Comparison of ENCODE assay signal across 1 cellular context in the genomic region with DNA sequence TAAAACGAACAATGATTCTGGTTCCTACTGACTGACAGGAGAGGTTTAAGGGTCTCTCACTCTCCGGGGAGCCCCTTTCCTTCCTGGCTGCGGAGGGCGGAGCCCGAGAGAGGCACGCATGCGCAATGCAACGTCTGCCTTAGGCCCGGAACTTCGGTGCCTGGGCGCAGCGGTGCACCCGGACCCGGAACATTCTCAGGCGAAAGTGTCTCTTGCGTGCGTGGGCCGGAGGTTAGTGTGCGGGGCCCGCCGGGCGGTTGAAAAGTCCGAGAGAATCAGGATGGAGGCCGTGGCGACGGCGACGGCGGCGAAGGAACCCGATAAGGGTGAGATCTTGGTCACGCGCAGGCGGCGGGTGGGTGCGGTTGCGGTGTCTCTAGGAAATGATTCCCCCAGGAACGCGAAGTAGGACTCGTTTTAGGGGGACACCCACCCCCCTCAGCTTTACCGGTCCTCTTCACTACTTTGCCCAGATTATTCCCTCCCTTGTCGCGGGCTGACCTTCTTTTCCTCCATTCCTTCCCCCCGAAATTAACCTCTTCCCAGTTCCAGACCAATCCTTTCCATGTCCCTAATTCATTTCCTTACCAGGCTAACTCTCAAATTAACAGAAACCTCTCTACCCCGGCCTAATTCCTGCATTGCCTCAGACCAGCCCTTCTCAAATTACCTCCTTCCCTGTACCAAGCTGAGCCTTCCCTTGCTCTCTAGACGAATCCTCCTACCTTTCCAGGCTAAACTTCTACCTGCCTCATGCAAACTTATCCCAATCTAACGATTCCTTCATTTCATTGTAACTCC.
TF ChIP-seq lines count a peak whose summit lies in the region.

A gene (plus strand): TSS at position 142 of the 801 bp plus-strand sequence. CDS start 139 bp downstream, at position 281.

TF ChIP-seq in HEK293, 187 proteins besides CTCF, POLR2A, EP300 and RAD21 (continued from another document and continues in another):
- TF ChIP-seq, protein P1, sequence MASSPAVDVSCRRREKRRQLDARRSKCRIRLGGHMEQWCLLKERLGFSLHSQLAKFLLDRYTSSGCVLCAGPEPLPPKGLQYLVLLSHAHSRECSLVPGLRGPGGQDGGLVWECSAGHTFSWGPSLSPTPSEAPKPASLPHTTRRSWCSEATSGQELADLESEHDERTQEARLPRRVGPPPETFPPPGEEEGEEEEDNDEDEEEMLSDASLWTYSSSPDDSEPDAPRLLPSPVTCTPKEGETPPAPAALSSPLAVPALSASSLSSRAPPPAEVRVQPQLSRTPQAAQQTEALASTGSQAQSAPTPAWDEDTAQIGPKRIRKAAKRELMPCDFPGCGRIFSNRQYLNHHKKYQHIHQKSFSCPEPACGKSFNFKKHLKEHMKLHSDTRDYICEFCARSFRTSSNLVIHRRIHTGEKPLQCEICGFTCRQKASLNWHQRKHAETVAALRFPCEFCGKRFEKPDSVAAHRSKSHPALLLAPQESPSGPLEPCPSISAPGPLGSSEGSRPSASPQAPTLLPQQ (tag by site-specific recombination; IDR thresholded peaks at IDR 0.05) = peak; percentile 97
- TF ChIP-seq ZBTB7A (tag by site-specific recombination; IDR thresholded peaks at IDR 0.05; ENCODE audit: low read depth) = peak; percentile 95; the same call in 1 of the 2 replicates
- TF ChIP-seq PRDM1 (tag by site-specific recombination; IDR thresholded peaks at IDR 0.05) = peak; percentile 94
- TF ChIP-seq ZNF132 (tag by site-specific recombination; IDR thresholded peaks at IDR 0.05; ENCODE audit: borderline replicate concordance) = no peak
- TF ChIP-seq ZNF10 (tag by site-specific recombination; IDR thresholded peaks at IDR 0.05) = peak; percentile 94
- peak; percentile 93 for TF ChIP-seq ZNF366 (tag by site-specific recombination; conservative IDR thresholded peaks at IDR 0.05)
- TF ChIP-seq ZNF302 (tag by site-specific recombination; IDR thresholded peaks at IDR 0.05; ENCODE audit: low read depth) = no peak
- peak; percentile 28; the same call in 1 of the 2 replicates for TF ChIP-seq ZNF768 (tag by site-specific recombination; IDR thresholded peaks at IDR 0.05)
- peak; percentile 93 for TF ChIP-seq ZNF610 (tag by site-specific recombination; IDR thresholded peaks at IDR 0.05; ENCODE audit: borderline replicate concordance)
- TF ChIP-seq ZNF37A (tag by site-specific recombination; IDR thresholded peaks at IDR 0.05) = no peak
- TF ChIP-seq, protein P2, sequence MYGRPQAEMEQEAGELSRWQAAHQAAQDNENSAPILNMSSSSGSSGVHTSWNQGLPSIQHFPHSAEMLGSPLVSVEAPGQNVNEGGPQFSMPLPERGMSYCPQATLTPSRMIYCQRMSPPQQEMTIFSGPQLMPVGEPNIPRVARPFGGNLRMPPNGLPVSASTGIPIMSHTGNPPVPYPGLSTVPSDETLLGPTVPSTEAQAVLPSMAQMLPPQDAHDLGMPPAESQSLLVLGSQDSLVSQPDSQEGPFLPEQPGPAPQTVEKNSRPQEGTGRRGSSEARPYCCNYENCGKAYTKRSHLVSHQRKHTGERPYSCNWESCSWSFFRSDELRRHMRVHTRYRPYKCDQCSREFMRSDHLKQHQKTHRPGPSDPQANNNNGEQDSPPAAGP (tag by site-specific recombination; IDR thresholded peaks at IDR 0.05) = peak; percentile 98
- peak; percentile 88 for TF ChIP-seq ZNF843 (tag by site-specific recombination; IDR thresholded peaks at IDR 0.05)
- TF ChIP-seq GLIS1 (tag by site-specific recombination; IDR thresholded peaks at IDR 0.05) = peak; percentile 98
- TF ChIP-seq, protein P3, sequence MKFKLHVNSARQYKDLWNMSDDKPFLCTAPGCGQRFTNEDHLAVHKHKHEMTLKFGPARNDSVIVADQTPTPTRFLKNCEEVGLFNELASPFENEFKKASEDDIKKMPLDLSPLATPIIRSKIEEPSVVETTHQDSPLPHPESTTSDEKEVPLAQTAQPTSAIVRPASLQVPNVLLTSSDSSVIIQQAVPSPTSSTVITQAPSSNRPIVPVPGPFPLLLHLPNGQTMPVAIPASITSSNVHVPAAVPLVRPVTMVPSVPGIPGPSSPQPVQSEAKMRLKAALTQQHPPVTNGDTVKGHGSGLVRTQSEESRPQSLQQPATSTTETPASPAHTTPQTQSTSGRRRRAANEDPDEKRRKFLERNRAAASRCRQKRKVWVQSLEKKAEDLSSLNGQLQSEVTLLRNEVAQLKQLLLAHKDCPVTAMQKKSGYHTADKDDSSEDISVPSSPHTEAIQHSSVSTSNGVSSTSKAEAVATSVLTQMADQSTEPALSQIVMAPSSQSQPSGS (tag by site-specific recombination; IDR thresholded peaks at IDR 0.05; ENCODE audit: low read depth) = no peak
- peak; percentile 72 for TF ChIP-seq SCRT2 (tag by site-specific recombination; IDR thresholded peaks at IDR 0.05)
- TF ChIP-seq MEIS1 (CRISPR knock-in tag; IDR thresholded peaks at IDR 0.05; ENCODE audit: borderline replicate concordance) = no peak
- TF ChIP-seq, protein P4, sequence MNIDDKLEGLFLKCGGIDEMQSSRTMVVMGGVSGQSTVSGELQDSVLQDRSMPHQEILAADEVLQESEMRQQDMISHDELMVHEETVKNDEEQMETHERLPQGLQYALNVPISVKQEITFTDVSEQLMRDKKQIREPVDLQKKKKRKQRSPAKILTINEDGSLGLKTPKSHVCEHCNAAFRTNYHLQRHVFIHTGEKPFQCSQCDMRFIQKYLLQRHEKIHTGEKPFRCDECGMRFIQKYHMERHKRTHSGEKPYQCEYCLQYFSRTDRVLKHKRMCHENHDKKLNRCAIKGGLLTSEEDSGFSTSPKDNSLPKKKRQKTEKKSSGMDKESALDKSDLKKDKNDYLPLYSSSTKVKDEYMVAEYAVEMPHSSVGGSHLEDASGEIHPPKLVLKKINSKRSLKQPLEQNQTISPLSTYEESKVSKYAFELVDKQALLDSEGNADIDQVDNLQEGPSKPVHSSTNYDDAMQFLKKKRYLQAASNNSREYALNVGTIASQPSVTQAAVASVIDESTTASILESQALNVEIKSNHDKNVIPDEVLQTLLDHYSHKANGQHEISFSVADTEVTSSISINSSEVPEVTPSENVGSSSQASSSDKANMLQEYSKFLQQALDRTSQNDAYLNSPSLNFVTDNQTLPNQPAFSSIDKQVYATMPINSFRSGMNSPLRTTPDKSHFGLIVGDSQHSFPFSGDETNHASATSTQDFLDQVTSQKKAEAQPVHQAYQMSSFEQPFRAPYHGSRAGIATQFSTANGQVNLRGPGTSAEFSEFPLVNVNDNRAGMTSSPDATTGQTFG (tag by site-specific recombination; IDR thresholded peaks at IDR 0.05; ENCODE audit: borderline replicate concordance) = peak; percentile 92
- TF ChIP-seq, protein P5, sequence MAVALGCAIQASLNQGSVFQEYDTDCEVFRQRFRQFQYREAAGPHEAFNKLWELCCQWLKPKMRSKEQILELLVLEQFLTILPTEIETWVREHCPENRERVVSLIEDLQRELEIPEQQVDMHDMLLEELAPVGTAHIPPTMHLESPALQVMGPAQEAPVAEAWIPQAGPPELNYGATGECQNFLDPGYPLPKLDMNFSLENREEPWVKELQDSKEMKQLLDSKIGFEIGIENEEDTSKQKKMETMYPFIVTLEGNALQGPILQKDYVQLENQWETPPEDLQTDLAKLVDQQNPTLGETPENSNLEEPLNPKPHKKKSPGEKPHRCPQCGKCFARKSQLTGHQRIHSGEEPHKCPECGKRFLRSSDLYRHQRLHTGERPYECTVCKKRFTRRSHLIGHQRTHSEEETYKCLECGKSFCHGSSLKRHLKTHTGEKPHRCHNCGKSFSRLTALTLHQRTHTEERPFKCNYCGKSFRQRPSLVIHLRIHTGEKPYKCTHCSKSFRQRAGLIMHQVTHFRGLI (tag by site-specific recombination; IDR thresholded peaks at IDR 0.05) = peak; percentile 71
- peak; percentile 91 for TF ChIP-seq KLF10 (tag by site-specific recombination; IDR thresholded peaks at IDR 0.05)
- TF ChIP-seq, protein P6, sequence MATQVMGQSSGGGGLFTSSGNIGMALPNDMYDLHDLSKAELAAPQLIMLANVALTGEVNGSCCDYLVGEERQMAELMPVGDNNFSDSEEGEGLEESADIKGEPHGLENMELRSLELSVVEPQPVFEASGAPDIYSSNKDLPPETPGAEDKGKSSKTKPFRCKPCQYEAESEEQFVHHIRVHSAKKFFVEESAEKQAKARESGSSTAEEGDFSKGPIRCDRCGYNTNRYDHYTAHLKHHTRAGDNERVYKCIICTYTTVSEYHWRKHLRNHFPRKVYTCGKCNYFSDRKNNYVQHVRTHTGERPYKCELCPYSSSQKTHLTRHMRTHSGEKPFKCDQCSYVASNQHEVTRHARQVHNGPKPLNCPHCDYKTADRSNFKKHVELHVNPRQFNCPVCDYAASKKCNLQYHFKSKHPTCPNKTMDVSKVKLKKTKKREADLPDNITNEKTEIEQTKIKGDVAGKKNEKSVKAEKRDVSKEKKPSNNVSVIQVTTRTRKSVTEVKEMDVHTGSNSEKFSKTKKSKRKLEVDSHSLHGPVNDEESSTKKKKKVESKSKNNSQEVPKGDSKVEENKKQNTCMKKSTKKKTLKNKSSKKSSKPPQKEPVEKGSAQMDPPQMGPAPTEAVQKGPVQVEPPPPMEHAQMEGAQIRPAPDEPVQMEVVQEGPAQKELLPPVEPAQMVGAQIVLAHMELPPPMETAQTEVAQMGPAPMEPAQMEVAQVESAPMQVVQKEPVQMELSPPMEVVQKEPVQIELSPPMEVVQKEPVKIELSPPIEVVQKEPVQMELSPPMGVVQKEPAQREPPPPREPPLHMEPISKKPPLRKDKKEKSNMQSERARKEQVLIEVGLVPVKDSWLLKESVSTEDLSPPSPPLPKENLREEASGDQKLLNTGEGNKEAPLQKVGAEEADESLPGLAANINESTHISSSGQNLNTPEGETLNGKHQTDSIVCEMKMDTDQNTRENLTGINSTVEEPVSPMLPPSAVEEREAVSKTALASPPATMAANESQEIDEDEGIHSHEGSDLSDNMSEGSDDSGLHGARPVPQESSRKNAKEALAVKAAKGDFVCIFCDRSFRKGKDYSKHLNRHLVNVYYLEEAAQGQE (tag by site-specific recombination; IDR thresholded peaks at IDR 0.05) = no peak; the same call in none of the 2 replicates
- peak; percentile 92 for TF ChIP-seq ZNF239 (tag by site-specific recombination; IDR thresholded peaks at IDR 0.05)
- TF ChIP-seq, protein P7, sequence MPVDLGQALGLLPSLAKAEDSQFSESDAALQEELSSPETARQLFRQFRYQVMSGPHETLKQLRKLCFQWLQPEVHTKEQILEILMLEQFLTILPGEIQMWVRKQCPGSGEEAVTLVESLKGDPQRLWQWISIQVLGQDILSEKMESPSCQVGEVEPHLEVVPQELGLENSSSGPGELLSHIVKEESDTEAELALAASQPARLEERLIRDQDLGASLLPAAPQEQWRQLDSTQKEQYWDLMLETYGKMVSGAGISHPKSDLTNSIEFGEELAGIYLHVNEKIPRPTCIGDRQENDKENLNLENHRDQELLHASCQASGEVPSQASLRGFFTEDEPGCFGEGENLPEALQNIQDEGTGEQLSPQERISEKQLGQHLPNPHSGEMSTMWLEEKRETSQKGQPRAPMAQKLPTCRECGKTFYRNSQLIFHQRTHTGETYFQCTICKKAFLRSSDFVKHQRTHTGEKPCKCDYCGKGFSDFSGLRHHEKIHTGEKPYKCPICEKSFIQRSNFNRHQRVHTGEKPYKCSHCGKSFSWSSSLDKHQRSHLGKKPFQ (tag by site-specific recombination; IDR thresholded peaks at IDR 0.05) = peak; percentile 76; the same call in 1 of the 2 replicates
- TF ChIP-seq ZNF433 (tag by site-specific recombination; IDR thresholded peaks at IDR 0.05; ENCODE audit: low read depth) = no peak
- TF ChIP-seq ZNF169 (tag by site-specific recombination; IDR thresholded peaks at IDR 0.05) = peak; percentile 54; the same call in 1 of the 2 replicates
- no peak for TF ChIP-seq SALL2 (tag by site-specific recombination; IDR thresholded peaks at IDR 0.05; ENCODE audit: borderline replicate concordance)
- peak; percentile 98 for TF ChIP-seq GLIS2 (tag by site-specific recombination; IDR thresholded peaks at IDR 0.05)
- TF ChIP-seq, protein P8, sequence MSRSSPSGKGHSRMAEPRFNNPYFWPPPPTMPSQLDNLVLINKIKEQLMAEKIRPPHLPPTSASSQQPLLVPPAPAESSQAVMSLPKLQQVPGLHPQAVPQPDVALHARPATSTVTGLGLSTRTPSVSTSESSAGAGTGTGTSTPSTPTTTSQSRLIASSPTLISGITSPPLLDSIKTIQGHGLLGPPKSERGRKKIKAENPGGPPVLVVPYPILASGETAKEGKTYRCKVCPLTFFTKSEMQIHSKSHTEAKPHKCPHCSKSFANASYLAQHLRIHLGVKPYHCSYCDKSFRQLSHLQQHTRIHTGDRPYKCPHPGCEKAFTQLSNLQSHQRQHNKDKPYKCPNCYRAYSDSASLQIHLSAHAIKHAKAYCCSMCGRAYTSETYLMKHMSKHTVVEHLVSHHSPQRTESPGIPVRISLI (tag by site-specific recombination; IDR thresholded peaks at IDR 0.05) = peak; percentile 83
- TF ChIP-seq, protein P9, sequence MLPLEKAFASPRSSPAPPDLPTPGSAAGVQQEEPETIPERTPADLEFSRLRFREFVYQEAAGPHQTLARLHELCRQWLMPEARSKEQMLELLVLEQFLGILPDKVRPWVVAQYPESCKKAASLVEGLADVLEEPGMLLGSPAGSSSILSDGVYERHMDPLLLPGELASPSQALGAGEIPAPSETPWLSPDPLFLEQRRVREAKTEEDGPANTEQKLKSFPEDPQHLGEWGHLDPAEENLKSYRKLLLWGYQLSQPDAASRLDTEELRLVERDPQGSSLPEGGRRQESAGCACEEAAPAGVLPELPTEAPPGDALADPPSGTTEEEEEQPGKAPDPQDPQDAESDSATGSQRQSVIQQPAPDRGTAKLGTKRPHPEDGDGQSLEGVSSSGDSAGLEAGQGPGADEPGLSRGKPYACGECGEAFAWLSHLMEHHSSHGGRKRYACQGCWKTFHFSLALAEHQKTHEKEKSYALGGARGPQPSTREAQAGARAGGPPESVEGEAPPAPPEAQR (tag by site-specific recombination; IDR thresholded peaks at IDR 0.05) = peak; percentile 95
- TF ChIP-seq, protein P10, sequence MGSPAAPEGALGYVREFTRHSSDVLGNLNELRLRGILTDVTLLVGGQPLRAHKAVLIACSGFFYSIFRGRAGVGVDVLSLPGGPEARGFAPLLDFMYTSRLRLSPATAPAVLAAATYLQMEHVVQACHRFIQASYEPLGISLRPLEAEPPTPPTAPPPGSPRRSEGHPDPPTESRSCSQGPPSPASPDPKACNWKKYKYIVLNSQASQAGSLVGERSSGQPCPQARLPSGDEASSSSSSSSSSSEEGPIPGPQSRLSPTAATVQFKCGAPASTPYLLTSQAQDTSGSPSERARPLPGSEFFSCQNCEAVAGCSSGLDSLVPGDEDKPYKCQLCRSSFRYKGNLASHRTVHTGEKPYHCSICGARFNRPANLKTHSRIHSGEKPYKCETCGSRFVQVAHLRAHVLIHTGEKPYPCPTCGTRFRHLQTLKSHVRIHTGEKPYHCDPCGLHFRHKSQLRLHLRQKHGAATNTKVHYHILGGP (tag by site-specific recombination; IDR thresholded peaks at IDR 0.05) = peak; percentile 71
- TF ChIP-seq ZNF626 (tag by site-specific recombination; IDR thresholded peaks at IDR 0.05) = no peak
- no peak for TF ChIP-seq ZNF529 (tag by site-specific recombination; IDR thresholded peaks at IDR 0.05; ENCODE audit: insufficient replicate concordance)
